23 cellular contexts compared by ENCODE assay signal in the genomic region with DNA sequence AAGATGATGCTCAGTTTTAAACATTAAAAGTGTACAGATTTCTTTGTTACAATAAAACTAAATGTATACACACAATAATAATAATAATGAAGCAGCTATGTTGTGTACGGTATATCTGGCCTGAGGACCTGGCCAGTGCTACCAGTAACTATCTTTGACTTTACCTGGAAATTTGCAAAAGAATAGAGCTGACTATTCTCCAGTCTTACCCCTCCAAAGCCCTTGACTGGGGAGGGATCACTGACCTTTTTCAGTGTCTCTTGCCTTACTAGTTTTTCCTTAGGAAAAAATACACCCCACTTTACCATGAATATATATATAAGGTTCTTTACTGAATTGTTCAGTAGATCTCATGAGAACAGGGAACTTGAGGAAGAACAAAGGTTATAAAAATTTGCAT. TPM values are rescaled to one million over a fixed set of nuclear protein-coding genes. Genes with fewer than 3 reads are reported as not detected.
DNase-seq lines count a peak whose midpoint lies in the region; ATAC-seq and TF ChIP-seq lines count a peak whose summit lies in the region.
"Had no signal": no experiment of that assay in that cellular context is flagged by ENCODE, and none has a peak within 500 bp of the region (broad histone marks: within the 10 kb centered on the region; RNA-seq: fewer than 3 reads in every experiment).

No MANE protein-coding gene starts in this region.

- H3K4me1 Mint-ChIP-seq in activated T-cell treated with anti-CD3 and anti-CD28 coated beads, Interleukin-2, amount 50 U/mL, for 72 hours (ENCODE audit: low read depth): peaks cover 28% of the 10 kb centered on the region
- peaks cover 35% of the 10 kb centered on the region for H3K4me1 Mint-ChIP-seq in activated T-cell treated with anti-CD3 and anti-CD28 coated beads, Interleukin-2, amount 50 U/mL, for 24 hours (ENCODE audit: low read depth)
- peaks cover 31% of the 10 kb centered on the region for H3K4me1 Mint-ChIP-seq in T-helper 17 cell

- WGBS in gastroesophageal sphincter (ENCODE audit: low coverage in 1 of 2), 2 donors: 67 to 79% methylated on average over 1 of the region's 1 CpG

- TF ChIP-seq EP300 in gastroesophageal sphincter (IDR thresholded peaks at IDR 0.05): no peak

- peaks cover 11 to 34% of the 10 kb centered on the region in 2 donors for H3K36me3 Mint-ChIP-seq in activated T-cell treated with anti-CD3 and anti-CD28 coated beads, Interleukin-2, amount 50 U/mL, for 72 hours (ENCODE audit: insufficient read depth in 2 of 2)
- peaks cover 33% of the 10 kb centered on the region for H3K36me3 Mint-ChIP-seq in activated T-cell treated with anti-CD3 and anti-CD28 coated beads, Interleukin-2, amount 50 U/mL, for 24 hours (ENCODE audit: low read depth)
- peaks cover 5% of the 10 kb centered on the region for H3K36me3 Mint-ChIP-seq in T-helper 17 cell (ENCODE audit: low read depth)

- H3K4me1 ChIP-seq in HUES6 (ENCODE audit: control insufficient read depth, insufficient read depth, low read length) (peaks cover 51% of the 10 kb centered on the region), gastroesophageal sphincter (no peaks in the 10 kb centered on the region)
- H3K4me1 ChIP-seq: BE2C had no signal

- H3K36me3 ChIP-seq in HUES6 (ENCODE audit: control insufficient read depth, insufficient read depth, low read length): no peaks in the 10 kb centered on the region
- no peaks in the 10 kb centered on the region for H3K36me3 ChIP-seq in gastroesophageal sphincter
- H3K36me3 ChIP-seq: BE2C, MG63 had no signal

- no peak for TF ChIP-seq CTCF in gastroesophageal sphincter (IDR thresholded peaks at IDR 0.05)

- H3K27ac Mint-ChIP-seq in activated T-cell treated with anti-CD3 and anti-CD28 coated beads, Interleukin-2, amount 50 U/mL, for 72 hours: peak overlapping the region; percentile 66
- H3K27ac Mint-ChIP-seq in activated T-cell treated with anti-CD3 and anti-CD28 coated beads, Interleukin-2, amount 50 U/mL, for 24 hours: no peak overlapping the region
- peak overlapping the region; percentile 1 for H3K27ac Mint-ChIP-seq in T-helper 17 cell

- H3K27me3 Mint-ChIP-seq in activated T-cell treated with anti-CD3 and anti-CD28 coated beads, Interleukin-2, amount 50 U/mL, for 72 hours (ENCODE audit: low read depth): no peaks in the 10 kb centered on the region
- no peaks in the 10 kb centered on the region for H3K27me3 Mint-ChIP-seq in activated T-cell treated with anti-CD3 and anti-CD28 coated beads, Interleukin-2, amount 50 U/mL, for 24 hours
- H3K27me3 Mint-ChIP-seq in T-helper 17 cell: no peaks in the 10 kb centered on the region

- H3K27me3 ChIP-seq in HUES6 (ENCODE audit: control insufficient read depth, insufficient read depth, low read length) (no peaks in the 10 kb centered on the region), gastroesophageal sphincter (peaks cover 12% of the 10 kb centered on the region)
- H3K27me3 ChIP-seq: BE2C had no signal

- H3K4me3 ChIP-seq in HUES6 (ENCODE audit: low read depth, low read length): no peak overlapping the region
- no peak overlapping the region for H3K4me3 ChIP-seq in gastroesophageal sphincter
- H3K4me3 ChIP-seq: MG63 had no signal

- peaks cover 5 to 7% of the 10 kb centered on the region in 2 donors for H3K9me3 Mint-ChIP-seq in activated T-cell treated with anti-CD3 and anti-CD28 coated beads, Interleukin-2, amount 50 U/mL, for 72 hours
- peaks cover 7% of the 10 kb centered on the region for H3K9me3 Mint-ChIP-seq in activated T-cell treated with anti-CD3 and anti-CD28 coated beads, Interleukin-2, amount 50 U/mL, for 24 hours
- H3K9me3 Mint-ChIP-seq: CD8-positive, alpha-beta T cell had no signal

- no peak overlapping the region for H3K9ac ChIP-seq in HUES6 (ENCODE audit: low read length)
- H3K9ac ChIP-seq: SK-N-SH had no signal

- DNase-seq in activated T-cell treated with anti-CD3 and anti-CD28 coated beads, Interleukin-2, amount 50 U/mL, for 72 hours: no peak
- DNase-seq in activated T-cell treated with anti-CD3 and anti-CD28 coated beads, Interleukin-2, amount 50 U/mL, for 24 hours: no peak
- DNase-seq in T-helper 17 cell: no peak
- no peak for DNase-seq in NOMO-1 treated with dmso at 0.1 percent for 144 hours (lab: John Stamatoyannopoulos, UW; ENCODE audit: unreplicated experiment)
- no peak for DNase-seq in SIG-M5 (lab: John Stamatoyannopoulos, UW)
- DNase-seq: BE2C; Calu3; CD8-positive, alpha-beta T cell; EL; GOT3; IMR-90; Kasumi-1; MG63; NCI-H1092 treated with DMSO at 0.1 percent for 48 hours; NCI-H2081; NK-92 treated with Interleukin-12 subunit alpha and Interleukin-12 subunit beta, amount 100 ng/mL, for 24 hours; SHP77; SK-N-SH had no signal

- H3K4me3 Mint-ChIP-seq in activated T-cell treated with anti-CD3 and anti-CD28 coated beads, Interleukin-2, amount 50 U/mL, for 72 hours: no peak overlapping the region
- no peak overlapping the region for H3K4me3 Mint-ChIP-seq in activated T-cell treated with anti-CD3 and anti-CD28 coated beads, Interleukin-2, amount 50 U/mL, for 24 hours
- H3K4me3 Mint-ChIP-seq in T-helper 17 cell: no peak overlapping the region
- H3K4me3 Mint-ChIP-seq: CD8-positive, alpha-beta T cell had no signal

- no peak for TF ChIP-seq POLR2A in gastroesophageal sphincter (IDR thresholded peaks at IDR 0.05)

- peaks cover 11% of the 10 kb centered on the region for H3K9me3 ChIP-seq in HUES6 (ENCODE audit: control insufficient read depth, insufficient read depth, low read depth, low read length)
- H3K9me3 ChIP-seq in T-helper 17 cell (ENCODE audit: control insufficient read depth, low read length, poor library complexity, severe bottlenecking): no peaks in the 10 kb centered on the region
- peaks cover 0 to 21% (median 0%) of the 10 kb centered on the region in 3 donors for H3K9me3 ChIP-seq in gastroesophageal sphincter
- H3K9me3 ChIP-seq: BE2C had no signal

- no peak for ATAC-seq in activated T-cell treated with anti-CD3 and anti-CD28 coated beads, Interleukin-2, amount 50 U/mL, for 72 hours (replicated peaks in 1 of 2)
- ATAC-seq in T-helper 17 cell (no peak), gastroesophageal sphincter (no peak)
- ATAC-seq: CD8-positive, alpha-beta T cell had no signal

- H3K27ac ChIP-seq in HUES6 (ENCODE audit: low read depth, low read length) (peak overlapping the region; percentile 74), gastroesophageal sphincter (no peak overlapping the region)

RNA-seq across cellular contexts. Expression of a gene that starts 24.8 kb away (rescaled TPM):
- total RNA-seq in activated T-cell treated with anti-CD3 and anti-CD28 coated beads, Interleukin-2, amount 50 U/mL, for 72 hours: 100 to 1,000 TPM in 1 of 2 donors, 10 to 100 TPM in 1; 81.4 to 134 TPM
- total RNA-seq in T-helper 17 cell: 10 to 100 TPM; 67.8 to 70.6 TPM
- total RNA-seq in gastroesophageal sphincter: 1 to 10 TPM in 2 of 4 donors, under 1 TPM in 1, not detected in 1; 0.12 to 2.8 (median 1.2) TPM
- total RNA-seq: Calu3, IMR-90, NCI-H460 had no signal

RNA-seq across cellular contexts. Expression of a gene that starts 40.0 kb away (rescaled TPM):
- total RNA-seq in activated T-cell treated with anti-CD3 and anti-CD28 coated beads, Interleukin-2, amount 50 U/mL, for 72 hours: 100 to 1,000 TPM; 215 to 220 TPM
- total RNA-seq in T-helper 17 cell (100 to 1,000 TPM; 386 to 387 TPM), gastroesophageal sphincter (1 to 10 TPM in 3 of 4 donors, not detected in 1; 2.2 to 8.5 (median 4.5) TPM)
- total RNA-seq: A172, Calu3, IMR-90, NCI-H460, RPMI7951 had no signal

Comparison
In these comparisons a context has a peak if more than half of its experiments do, and no peak if none do; other contexts are left out.
1. RNA of a gene that starts 24.8 kb away (total RNA-seq): 81.4 to 134 TPM in activated T-cell treated with anti-CD3 and anti-CD28 coated beads, Interleukin-2, amount 50 U/mL, for 72 hours and 67.8 to 70.6 TPM in T-helper 17 cell; 0.12 to 2.8 TPM in gastroesophageal sphincter; every median in the first group is over 10 times any median in the second.
2. RNA of a gene that starts 40.0 kb away (total RNA-seq): 386 to 387 TPM in T-helper 17 cell and 215 to 220 TPM in activated T-cell treated with anti-CD3 and anti-CD28 coated beads, Interleukin-2, amount 50 U/mL, for 72 hours; 2.2 to 8.5 TPM in gastroesophageal sphincter; every median in the first group is over 10 times any median in the second.